Comparison of ENCODE assay signal across 13 cellular contexts in the genomic region with DNA sequence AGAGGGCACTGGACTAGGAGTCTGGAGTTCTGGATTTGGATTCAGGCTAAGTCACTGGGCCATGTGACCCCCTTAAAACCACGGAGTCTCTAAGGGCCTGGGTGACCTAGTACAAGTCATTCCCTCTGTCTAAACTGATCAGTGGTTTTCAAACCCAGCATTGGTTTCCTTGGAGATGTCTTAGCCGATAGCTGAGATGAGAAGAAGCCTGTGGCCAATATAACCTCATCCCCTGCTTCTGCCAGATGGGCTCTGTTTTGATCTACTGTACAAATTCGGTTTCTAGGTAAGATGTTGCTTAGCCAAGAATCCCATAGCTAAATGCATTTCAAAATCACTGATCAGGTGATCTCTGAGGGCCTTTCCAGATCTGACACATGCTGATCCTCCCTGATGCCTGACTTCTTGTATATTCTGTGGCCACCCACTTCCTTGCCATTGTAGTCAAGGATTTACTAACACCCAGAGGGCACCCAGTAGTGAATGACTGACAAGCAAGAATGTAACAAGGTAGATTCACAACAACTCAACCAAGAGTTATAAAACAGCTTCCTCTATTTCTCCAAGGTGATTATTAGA. TPM values are rescaled to one million over a fixed set of nuclear protein-coding genes. Genes with fewer than 3 reads are reported as not detected.
A peak's percentile ranks its signal among the peaks of the same experiment; 100 is the strongest.
DNase-seq lines count a peak whose midpoint lies in the region; ATAC-seq and TF ChIP-seq lines count a peak whose summit lies in the region.
"Had no signal": no experiment of that assay in that cellular context is flagged by ENCODE, and none has a peak within 500 bp of the region (broad histone marks: within the 10 kb centered on the region; RNA-seq: fewer than 3 reads in every experiment).

No MANE protein-coding gene starts in this region.

- no peak for DNase-seq in coronary artery (ENCODE audit: low spot score)
- DNase-seq in NCI-H2227 (lab: John Stamatoyannopoulos, UW; ENCODE audit: unreplicated experiment), result no peak
- DNase-seq in activated naive CD8-positive, alpha-beta T cell treated with anti-CD3 and anti-CD28 coated beads for 36 hours, result no peak
- no peak for DNase-seq in central memory CD4-positive, alpha-beta T cell
- DNase-seq: NCI-H524 treated with DMSO at 0.1 percent for 48 hours, OCI-M1, SK-N-SH had no signal

- no peaks in the 10 kb centered on the region for H3K36me3 Mint-ChIP-seq in activated naive CD8-positive, alpha-beta T cell treated with anti-CD3 and anti-CD28 coated beads for 36 hours
- H3K36me3 Mint-ChIP-seq: activated CD4-positive, alpha-beta memory T cell treated with anti-CD3 and anti-CD28 coated beads for 36 hours had no signal

- no peaks in the 10 kb centered on the region for H3K9me3 Mint-ChIP-seq in activated naive CD8-positive, alpha-beta T cell treated with anti-CD3 and anti-CD28 coated beads for 36 hours
- H3K9me3 Mint-ChIP-seq: activated CD4-positive, alpha-beta memory T cell treated with anti-CD3 and anti-CD28 coated beads for 36 hours had no signal

- peaks cover 7% of the 10 kb centered on the region; the same call in 1 of the 2 replicates for H3K79me2 ChIP-seq in KMS-11 (ENCODE audit: insufficient read depth, low read depth)

- H3K9ac ChIP-seq in KMS-11, result no peak overlapping the region
- no peak overlapping the region for H3K9ac ChIP-seq in skeletal muscle tissue (ENCODE audit: low read depth in 1 of 3, low read length in 3 of 3)
- H3K9ac ChIP-seq: SK-N-SH had no signal

- H3K4me1 ChIP-seq in KMS-11 (ENCODE audit: low read depth, poor library complexity, severe bottlenecking), result peaks cover 53% of the 10 kb centered on the region
- H3K4me1 ChIP-seq in skeletal muscle tissue (ENCODE audit: control insufficient read depth in 3 of 3, insufficient read depth in 3 of 3, low read length in 3 of 3), result peaks cover 15 to 20% (median 18%) of the 10 kb centered on the region in 3 donors

- H3K27ac ChIP-seq in KMS-11 (no peak overlapping the region), coronary artery (peak overlapping the region; percentile 5 to 64), skeletal muscle tissue (ENCODE audit: low read depth, low read length) (peak overlapping the region; percentile 57)

- TF ChIP-seq CTCF in KMS-11 (conservative IDR thresholded peaks at IDR 0.05; ENCODE audit: low read depth, low read length) (no peak), coronary artery (IDR thresholded peaks at IDR 0.05) (no peak)

- H3K36me3 ChIP-seq in KMS-11 (ENCODE audit: insufficient read depth) (no peaks in the 10 kb centered on the region), skeletal muscle tissue (ENCODE audit: control insufficient read depth in 3 of 3, insufficient read depth in 3 of 3, low read length in 3 of 3) (no peaks in the 10 kb centered on the region)

- peak; percentile 24 for ATAC-seq in GM21619 (IDR thresholded peaks at IDR 0.05; ENCODE audit: unreplicated experiment)

- no peaks in the 10 kb centered on the region for H4K20me1 ChIP-seq in KMS-11 (ENCODE audit: insufficient read depth)

- H3K27me3 Mint-ChIP-seq in activated naive CD8-positive, alpha-beta T cell treated with anti-CD3 and anti-CD28 coated beads for 36 hours, result no peaks in the 10 kb centered on the region
- H3K27me3 Mint-ChIP-seq: B cell had no signal

- H3K4me2 ChIP-seq in KMS-11, result peak overlapping the region; percentile 12; the same call in 1 of the 2 replicates
- H3K4me2 ChIP-seq: SK-N-SH had no signal

- no peak overlapping the region for H3K4me3 ChIP-seq in KMS-11 (IDR thresholded peaks at IDR 0.05; ENCODE audit: insufficient read depth, low read depth, low read length)
- H3K4me3 ChIP-seq in coronary artery, result no peak overlapping the region
- no peak overlapping the region for H3K4me3 ChIP-seq in skeletal muscle tissue (ENCODE audit: low read length in 3 of 3)

- H3K4me3 Mint-ChIP-seq in activated naive CD8-positive, alpha-beta T cell treated with anti-CD3 and anti-CD28 coated beads for 36 hours, result no peak overlapping the region
- H3K4me3 Mint-ChIP-seq: activated CD4-positive, alpha-beta memory T cell treated with anti-CD3 and anti-CD28 coated beads for 36 hours; B cell had no signal

- H3K9me3 ChIP-seq in skeletal muscle tissue (ENCODE audit: control insufficient read depth in 3 of 3, low read length in 3 of 3), result no peaks in the 10 kb centered on the region
- H3K9me3 ChIP-seq: SK-N-SH had no signal

- H3K27ac Mint-ChIP-seq in activated naive CD8-positive, alpha-beta T cell treated with anti-CD3 and anti-CD28 coated beads for 36 hours, result no peak overlapping the region
- H3K27ac Mint-ChIP-seq: activated CD4-positive, alpha-beta memory T cell treated with anti-CD3 and anti-CD28 coated beads for 36 hours; B cell; progenitor cell of endocrine pancreas had no signal

- peaks cover 12% of the 10 kb centered on the region for H3K4me1 Mint-ChIP-seq in activated naive CD8-positive, alpha-beta T cell treated with anti-CD3 and anti-CD28 coated beads for 36 hours
- H3K4me1 Mint-ChIP-seq: B cell had no signal

- no peak overlapping the region for H2AFZ ChIP-seq in KMS-11 (ENCODE audit: low read depth)

- no peaks in the 10 kb centered on the region for H3K27me3 ChIP-seq in KMS-11 (ENCODE audit: insufficient read depth, low read depth)
- no peaks in the 10 kb centered on the region for H3K27me3 ChIP-seq in skeletal muscle tissue (ENCODE audit: control insufficient read depth in 3 of 3, insufficient read depth in 3 of 3, low read length in 3 of 3)

RNA-seq across cellular contexts. Expression of a gene that starts 53.1 kb away (rescaled TPM):
- total RNA-seq in skeletal muscle tissue, result 9.4 TPM
- total RNA-seq in activated naive CD8-positive, alpha-beta T cell treated with anti-CD3 and anti-CD28 coated beads for 36 hours, result 10 to 100 TPM in 1 of 2 experiments, 1 to 10 TPM in 1; 10.0 to 10.5 TPM
- total RNA-seq: B cell had no signal
